18 cellular contexts compared by ENCODE assay signal in genomic region chr5:160260006-160260775, GRCh38. TPM values are rescaled to one million over a fixed set of nuclear protein-coding genes. Genes with fewer than 3 reads are reported as not detected.
A peak's percentile ranks its signal among the peaks of the same experiment; 100 is the strongest.
DNase-seq lines count a peak whose midpoint lies in the region; ATAC-seq and TF ChIP-seq lines count a peak whose summit lies in the region.
"Had no signal": no experiment of that assay in that cellular context is flagged by ENCODE, and none has a peak within 500 bp of the region (broad histone marks: within the 10 kb centered on the region; RNA-seq: fewer than 3 reads in every experiment).

No MANE protein-coding gene starts in this region.

- TF ChIP-seq CTCF in WTC11 (IDR thresholded peaks at IDR 0.05): no peak
- no peak for TF ChIP-seq CTCF in stomach (IDR thresholded peaks at IDR 0.05)

- peak; percentile 7 for ATAC-seq in GM19023 (IDR thresholded peaks at IDR 0.05; ENCODE audit: unreplicated experiment)
- peak; percentile 45 for ATAC-seq in WTC11
- no peak for ATAC-seq in HG03378 (IDR thresholded peaks at IDR 0.05; ENCODE audit: unreplicated experiment)
- no peak for ATAC-seq in GM18870 (IDR thresholded peaks at IDR 0.05; ENCODE audit: unreplicated experiment)
- ATAC-seq: foreskin keratinocyte had no signal

- intact Hi-C loops in stomach (cut with DNase I; ENCODE audit: low total_unique reads): no loop called here

- POLR2A ChIA-PET in WTC11 (lab: Charles Lee): interaction anchor here (0.6 to 2.4 kb wide), 2 partner anchors 10 to 14 kb away, joined by 3 to 5 read pairs; no protein-coding TSS in a partner anchor

- H3K4me3 Mint-ChIP-seq in WTC11: no peak overlapping the region

- H3K36me3 ChIP-seq in stomach: peaks cover 0 to 7% (median 2%) of the 10 kb centered on the region in 4 donors
- H3K36me3 ChIP-seq: suprapubic skin had no signal

- no peak overlapping the region for H3K4me3 ChIP-seq in stomach
- H3K4me3 ChIP-seq: right atrium auricular region, suprapubic skin had no signal

- no peak for TF ChIP-seq POLR2A in stomach (IDR thresholded peaks at IDR 0.05)

- H3K27ac ChIP-seq in stomach: peak overlapping the region in 3 of 5 donors; percentile 21 to 52 (median 25)
- H3K27ac ChIP-seq: foreskin keratinocyte, right atrium auricular region, suprapubic skin had no signal

- DNase-seq in WTC11 (ENCODE audit: low spot score) (no peak), iris pigment epithelial cell (ENCODE audit: low read depth) (peak; percentile 41), stomach (no peak), NK-92 (lab: John Stamatoyannopoulos, UW; ENCODE audit: unreplicated experiment) (no peak), GM19240 (ENCODE audit: insufficient read length, low spot score) (no peak)
- DNase-seq: activated CD4-positive, alpha-beta T cell treated with anti-CD3 and anti-CD28 coated beads, Interleukin-2, amount 50 U/mL, for 4 hours; activated T-cell treated with anti-CD3 and anti-CD28 coated beads, Interleukin-2, amount 50 U/mL, for 48 hours; DMS153; foreskin keratinocyte; NCI-H2107; nephron progenitor cell had no signal

- H3K27ac Mint-ChIP-seq in WTC11: peak overlapping the region; percentile 72
- H3K27ac Mint-ChIP-seq: activated naive CD4-positive, alpha-beta T cell treated with anti-CD3 and anti-CD28 coated beads, Interleukin-2, amount 50 U/mL, for 72 hours had no signal

- H3K4me1 Mint-ChIP-seq in WTC11: peaks cover 45% of the 10 kb centered on the region

- no peaks in the 10 kb centered on the region for H3K9me3 Mint-ChIP-seq in WTC11
- H3K9me3 Mint-ChIP-seq: activated naive CD4-positive, alpha-beta T cell treated with anti-CD3 and anti-CD28 coated beads, Interleukin-2, amount 50 U/mL, for 72 hours; nephron progenitor cell had no signal

- no peaks in the 10 kb centered on the region for H3K27me3 ChIP-seq in stomach
- H3K27me3 ChIP-seq: foreskin keratinocyte, right atrium auricular region, suprapubic skin had no signal

- WGBS in stomach, 5 donors: 89 to 93% (median 90%) methylated on average over 14 of the region's 14 CpGs

- CTCF ChIA-PET in WTC11 (lab: Charles Lee): interaction anchor here (1.0 to 2.6 kb wide), 2 partner anchors 15 to 85 kb away, joined by 3 to 14 read pairs; no protein-coding TSS in a partner anchor

- H3K9me3 ChIP-seq in stomach: no peaks in the 10 kb centered on the region
- H3K9me3 ChIP-seq: right atrium auricular region, suprapubic skin had no signal

- no peaks in the 10 kb centered on the region for H3K27me3 Mint-ChIP-seq in WTC11 (ENCODE audit: low read depth)

- H3K36me3 Mint-ChIP-seq in WTC11: peaks cover 22% of the 10 kb centered on the region
- H3K36me3 Mint-ChIP-seq: activated naive CD4-positive, alpha-beta T cell treated with anti-CD3 and anti-CD28 coated beads, Interleukin-2, amount 50 U/mL, for 72 hours had no signal

- H3K4me1 ChIP-seq in stomach: peaks cover 14 to 27% (median 23%) of the 10 kb centered on the region in 4 donors
- H3K4me1 ChIP-seq: foreskin keratinocyte, suprapubic skin had no signal

- no peak for TF ChIP-seq EP300 in stomach (IDR thresholded peaks at IDR 0.05)

TF ChIP-seq in WTC11, 78 proteins besides CTCF, POLR2A, EP300 and RAD21:
- TF ChIP-seq TP53 (CRISPR knock-in tag; IDR thresholded peaks at IDR 0.05) (no peak), JUN (CRISPR knock-in tag; IDR thresholded peaks at IDR 0.05) (no peak)

RNA-seq across cellular contexts. Expression of gene FABP6, which starts 30.9 kb away (rescaled TPM):
- 2.3 to 4.9 TPM (median 2.9 TPM) in 3 replicates for total RNA-seq in WTC11 (2021)
- total RNA-seq in stomach: 1 to 10 TPM in 1 of 5 donors, not detected in 4; 6.1 TPM
- polyA plus RNA-seq in stomach: 1 to 10 TPM in 1 of 3 donors, under 1 TPM in 1, not detected in 1; 0.50 to 1.9 TPM
- total RNA-seq: activated naive CD4-positive, alpha-beta T cell treated with anti-CD3 and anti-CD28 coated beads, Interleukin-2, amount 50 U/mL, for 72 hours; foreskin keratinocyte; lung microvascular endothelial cell; right atrium auricular region had no signal

RNA-seq across cellular contexts. Expression of gene CCNJL, which starts 52.2 kb away (rescaled TPM):
- total RNA-seq in WTC11 (2021): 27.9 to 31.3 TPM (median 28.6 TPM) in 3 replicates
- total RNA-seq in stomach: 100 to 1,000 TPM in 1 of 5 donors, 1 to 10 TPM in 4; 1.4 to 104 (median 4.5) TPM
- 1 to 10 TPM; 2.4 to 4.5 (median 2.6) TPM for polyA plus RNA-seq in stomach

Comparison
In these comparisons a context has a peak if more than half of its experiments do, and no peak if none do; other contexts are left out.
1. ATAC-seq: peak in GM19023 (single experiment) and WTC11 (single experiment); none in HG03378 (single experiment) and GM18870 (single experiment).